ENCODE assay signal across 27 cellular contexts in the genomic region with DNA sequence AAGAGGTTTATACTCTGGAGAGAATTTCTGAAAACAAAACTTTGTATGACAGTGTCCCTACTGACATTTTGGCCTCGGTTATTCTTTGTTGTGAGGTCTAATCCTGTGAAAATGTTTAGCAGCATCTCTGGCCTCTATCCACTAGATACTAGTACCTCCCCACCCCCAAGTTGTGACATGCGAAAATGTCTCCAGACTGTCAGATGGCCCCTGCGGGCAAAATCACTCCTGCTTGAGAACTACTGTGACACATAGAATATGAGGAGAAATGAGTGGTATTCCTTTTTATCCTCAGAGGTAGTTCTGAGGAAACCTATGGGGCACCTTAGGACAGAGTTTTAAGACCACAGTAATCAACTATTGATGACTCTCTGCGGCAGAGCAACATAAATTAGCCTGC.
"Had no signal": no experiment of that assay in that cellular context is flagged by ENCODE, and none has a peak within 500 bp of the region (broad histone marks: within the 10 kb centered on the region; RNA-seq: fewer than 3 reads in every experiment).

No MANE protein-coding gene starts in this region.

- ATAC-seq: stimulated activated memory B cell treated with anti-CD40 and anti-IgM and Interleukin-4, amounts not matched to agents 10 μg/mL and 1 μg/mL and 100 μg/mL, for 72 hours; stimulated activated naive B cell treated with anti-CD40 and anti-IgM and Interleukin-4, amounts not matched to agents 10 μg/mL and 1 μg/mL and 100 μg/mL, for 72 hours; stimulated activated naive CD8-positive, alpha-beta T cell treated with anti-CD3 and anti-CD28 coated beads, Interleukin-15, amount 100 ng/mL, for 72 hours; stimulated activated naive CD8-positive, alpha-beta T cell treated with anti-CD3 and anti-CD28 coated beads, Interleukin-15, Interleukin-2, amounts not matched to agents 100 U/mL and 50 U/mL, for 24 hours; upper lobe of right lung had no signal

- H3K4me3 ChIP-seq: stomach, suprapubic skin, testis, thoracic aorta, thyroid gland, tibial artery, tibial nerve, transverse colon, upper lobe of left lung, upper lobe of right lung, uterus, vagina had no signal

- H3K27me3 ChIP-seq: stomach, suprapubic skin, testis, thyroid gland, tibial artery, tibial nerve, transverse colon, upper lobe of left lung, upper lobe of right lung, uterus, vagina had no signal

- H3K27ac Mint-ChIP-seq: stimulated activated memory B cell treated with anti-CD40 and anti-IgM and Interleukin-4, amounts not matched to agents 10 μg/mL and 1 μg/mL and 100 μg/mL, for 72 hours; stimulated activated naive B cell treated with anti-CD40 and anti-IgM and Interleukin-4, amounts not matched to agents 10 μg/mL and 1 μg/mL and 100 μg/mL, for 72 hours; stimulated activated naive CD8-positive, alpha-beta T cell treated with anti-CD3 and anti-CD28 coated beads, Interleukin-15, amount 100 ng/mL, for 72 hours; stimulated activated naive CD8-positive, alpha-beta T cell treated with anti-CD3 and anti-CD28 coated beads, Interleukin-15, Interleukin-2, amounts not matched to agents 100 ng/mL and 50 ng/mL, for 24 hours; type B pancreatic cell had no signal

- H3K9me3 ChIP-seq: stomach, suprapubic skin, testis, thoracic aorta, thyroid gland, tibial artery, tibial nerve, transverse colon, upper lobe of left lung, upper lobe of right lung, uterus, vagina had no signal

- H3K36me3 ChIP-seq: thoracic aorta, thyroid gland, transverse colon, upper lobe of left lung, upper lobe of right lung, uterus, vagina had no signal

- H3K9me3 Mint-ChIP-seq: stimulated activated naive B cell treated with anti-CD40 and anti-IgM and Interleukin-4, amounts not matched to agents 10 μg/mL and 1 μg/mL and 100 μg/mL, for 72 hours; stimulated activated naive CD8-positive, alpha-beta T cell treated with anti-CD3 and anti-CD28 coated beads, Interleukin-15, amount 100 ng/mL, for 72 hours; stimulated activated naive CD8-positive, alpha-beta T cell treated with anti-CD3 and anti-CD28 coated beads, Interleukin-15, Interleukin-2, amounts not matched to agents 100 ng/mL and 50 ng/mL, for 24 hours; type B pancreatic cell had no signal

- H3K4me3 Mint-ChIP-seq: stimulated activated memory B cell treated with anti-CD40 and anti-IgM and Interleukin-4, amounts not matched to agents 10 μg/mL and 1 μg/mL and 100 μg/mL, for 72 hours; stimulated activated naive B cell treated with anti-CD40 and anti-IgM and Interleukin-4, amounts not matched to agents 10 μg/mL and 1 μg/mL and 100 μg/mL, for 72 hours; stimulated activated naive CD8-positive, alpha-beta T cell treated with anti-CD3 and anti-CD28 coated beads, Interleukin-15, amount 100 ng/mL, for 72 hours; stimulated activated naive CD8-positive, alpha-beta T cell treated with anti-CD3 and anti-CD28 coated beads, Interleukin-15, Interleukin-2, amounts not matched to agents 100 ng/mL and 50 ng/mL, for 24 hours; type B pancreatic cell had no signal

- DNase-seq: stimulated activated CD4-positive, alpha-beta T cell treated with anti-CD3 and anti-CD28 coated beads, Interleukin-2, amount 100 ng/mL, for 24 hours; stimulated activated CD4-positive, alpha-beta T cell treated with anti-CD3 and anti-CD28 coated beads, Interleukin-2, amount 100 ng/mL, for 48 hours; stimulated activated CD4-positive, alpha-beta T cell treated with anti-CD3 and anti-CD28 coated beads, Interleukin-4, amount 100 ng/mL, for 1 hour; stimulated activated CD4-positive, alpha-beta T cell treated with anti-CD3 and anti-CD28 coated beads, Interleukin-4, amount 100 ng/mL, for 24 hours; stimulated activated CD4-positive, alpha-beta T cell treated with anti-CD3 and anti-CD28 coated beads, Interleukin-4, amount 100 ng/mL, for 4 hours; stimulated activated CD8-positive, alpha-beta memory T cell treated with anti-CD3 and anti-CD28 coated beads, Interleukin-4, amount 100 ng/mL, for 48 hours; stimulated activated naive B cell treated with anti-CD40 and anti-IgM and Interleukin-4, amounts not matched to agents 10 μg/mL and 1 μg/mL and 100 μg/mL, for 72 hours; stimulated activated naive CD4-positive, alpha-beta T cell; stimulated activated naive CD4-positive, alpha-beta T cell treated with Interleukin-2 at 50 U/mL for 16 hours; stimulated activated naive CD8-positive, alpha-beta T cell treated with anti-CD3 and anti-CD28 coated beads, Interleukin-15, amount 100 ng/mL, for 72 hours; stimulated activated naive CD8-positive, alpha-beta T cell treated with anti-CD3 and anti-CD28 coated beads, Interleukin-15, Interleukin-2, amounts not matched to agents 100 U/mL and 50 U/mL, for 24 hours; stomach; substantia nigra; testis; thyroid gland; tibial artery; transverse colon; upper lobe of left lung; upper lobe of right lung; uterus had no signal

- H3K4me1 Mint-ChIP-seq: stimulated activated memory B cell treated with anti-CD40 and anti-IgM and Interleukin-4, amounts not matched to agents 10 μg/mL and 1 μg/mL and 100 μg/mL, for 72 hours; stimulated activated naive B cell treated with anti-CD40 and anti-IgM and Interleukin-4, amounts not matched to agents 10 μg/mL and 1 μg/mL and 100 μg/mL, for 72 hours; stimulated activated naive CD8-positive, alpha-beta T cell treated with anti-CD3 and anti-CD28 coated beads, Interleukin-15, amount 100 ng/mL, for 72 hours had no signal

- H3K4me1 ChIP-seq: stomach, suprapubic skin, testis, thyroid gland, tibial artery, tibial nerve, upper lobe of left lung, upper lobe of right lung, uterus, vagina had no signal

- H3K36me3 Mint-ChIP-seq: stimulated activated memory B cell treated with anti-CD40 and anti-IgM and Interleukin-4, amounts not matched to agents 10 μg/mL and 1 μg/mL and 100 μg/mL, for 72 hours; stimulated activated naive B cell treated with anti-CD40 and anti-IgM and Interleukin-4, amounts not matched to agents 10 μg/mL and 1 μg/mL and 100 μg/mL, for 72 hours; type B pancreatic cell had no signal

- H3K27ac ChIP-seq: stomach, suprapubic skin, testis, thoracic aorta, thyroid gland, tibial artery, tibial nerve, transverse colon, upper lobe of left lung, upper lobe of right lung, uterus, vagina had no signal
